In the genomic region with DNA sequence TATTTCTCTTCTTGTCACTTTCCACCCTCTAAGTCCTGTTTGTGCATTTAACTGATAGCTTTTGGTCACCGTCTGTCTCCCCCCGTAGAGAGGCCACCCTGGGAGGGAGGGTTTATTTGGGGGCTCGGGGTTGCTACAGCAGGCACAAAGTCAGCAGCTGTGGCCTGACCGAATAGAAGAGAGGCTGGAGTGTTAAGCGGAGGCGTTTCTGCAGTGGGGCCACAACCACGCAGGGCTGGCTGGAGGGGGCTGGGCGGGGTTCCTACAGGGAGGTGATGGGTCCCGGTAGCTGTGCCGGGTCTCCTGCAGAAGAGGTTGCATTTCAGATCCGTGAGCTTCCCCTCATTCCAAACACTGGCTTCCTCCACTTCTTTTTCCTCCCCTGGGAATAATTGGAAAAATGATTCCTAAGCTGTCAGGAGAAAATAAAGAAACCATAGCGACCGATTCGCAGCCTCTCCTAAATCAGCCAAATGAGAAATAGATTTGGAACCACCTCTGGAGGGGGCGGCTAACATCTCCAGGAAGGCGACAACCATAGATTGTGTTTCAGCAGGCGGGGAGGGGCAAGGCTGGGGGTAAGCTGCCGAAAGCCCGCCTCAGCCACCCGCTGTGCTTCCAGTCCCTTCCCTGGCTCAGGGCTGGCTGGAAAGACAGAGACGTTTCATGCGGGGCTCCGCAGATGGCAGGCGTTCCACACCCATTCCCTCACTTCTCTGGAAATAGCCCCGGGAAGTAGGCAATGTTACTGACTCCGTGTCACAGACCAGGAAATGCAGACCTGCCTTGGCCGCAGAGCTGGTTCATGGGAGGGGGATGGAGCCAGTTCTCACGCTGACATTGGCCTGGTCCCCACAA, we compare ENCODE assay signal across 8 cellular contexts.
DNase-seq lines count a peak whose midpoint lies in the region; ATAC-seq and TF ChIP-seq lines count a peak whose summit lies in the region.

No MANE protein-coding gene starts in this region.

- CTCF ChIA-PET in GM10248 (lab: Yijun Ruan, JAX) (interaction anchor here (0.9 to 1.6 kb wide), 5 partner anchors 12 to 163 kb away, joined by 3 to 5 read pairs (median 4); no protein-coding TSS in a partner anchor), RWPE1 (lab: Yijun Ruan, JAX) (no interaction called here)

- H3K79me2 ChIP-seq in osteoblast (ENCODE audit: insufficient read depth, low read length) = no peaks in the 10 kb centered on the region

- ATAC-seq in heart left ventricle = peak; percentile 51 to 88 (median 82)

- 3 to 6% (median 4%) methylated on average over 28 of the region's 28 CpGs for WGBS in heart left ventricle, 4 donors

- TF ChIP-seq CTCF in WI38 (IDR thresholded peaks at IDR 0.05; ENCODE audit: low read depth, low read length) (no peak), heart left ventricle (IDR thresholded peaks at IDR 0.05) (no peak), osteoblast (IDR thresholded peaks at IDR 0.05; ENCODE audit: extremely low read depth, low read depth, low read length) (no peak), GM10248 (IDR thresholded peaks at IDR 0.05; ENCODE audit: control extremely low read depth, extremely low read depth, low read depth, missing control alignments) (no peak), RWPE1 (conservative IDR thresholded peaks at IDR 0.05; ENCODE audit: low read depth) (no peak)

- POLR2A ChIA-PET in GM10248 (lab: Yijun Ruan, JAX) (no interaction called here), RWPE1 (lab: Yijun Ruan, JAX; ENCODE audit: low non-redundant PET) (no interaction called here)

- H3K4me2 ChIP-seq in osteoblast (ENCODE audit: insufficient read depth, low read length) = peak overlapping the region; percentile 85

- H3K4me1 ChIP-seq in heart left ventricle (peaks cover 0 to 76% (median 50%) of the 10 kb centered on the region in 12 donors), osteoblast (ENCODE audit: insufficient read depth, low read length) (peaks cover 28% of the 10 kb centered on the region)

- H2AFZ ChIP-seq in osteoblast (ENCODE audit: low read length) = peak overlapping the region; percentile 66

- peak in 1 of 2 donors; percentile 23 for TF ChIP-seq POLR2A in heart left ventricle (IDR thresholded peaks at IDR 0.05)

- intact Hi-C loops in heart left ventricle (cut with DNase I) = loop anchor here in 3 of 10 donors (1.0 to 5.0 kb wide), 2 partner anchors 19 to 125 kb away; a partner anchor contains a TSS

- H3K27me3 ChIP-seq in heart left ventricle = no peaks in the 10 kb centered on the region
- H3K27me3 ChIP-seq in osteoblast (ENCODE audit: insufficient read depth, low read length) = no peaks in the 10 kb centered on the region

- H3K9me3 ChIP-seq in heart left ventricle = no peaks in the 10 kb centered on the region
- H3K9me3 ChIP-seq in osteoblast (ENCODE audit: low read depth, low read length) = no peaks in the 10 kb centered on the region

- H3K4me3 ChIP-seq in WI38 (ENCODE audit: low read depth, low read length) = peak overlapping the region; percentile 36
- peak overlapping the region in 11 of 12 donors; percentile 5 to 50 (median 37) for H3K4me3 ChIP-seq in heart left ventricle
- peak overlapping the region; percentile 68 for H3K4me3 ChIP-seq in osteoblast (ENCODE audit: insufficient read depth, low read length)

- no peaks in the 10 kb centered on the region for H3K36me3 ChIP-seq in heart left ventricle
- no peaks in the 10 kb centered on the region for H3K36me3 ChIP-seq in osteoblast (ENCODE audit: insufficient read depth, low read length)

- DNase-seq in DMS79 (lab: John Stamatoyannopoulos, UW) (peak; percentile 31), heart left ventricle (peak; percentile 71 to 79 (median 78)), osteoblast (ENCODE audit: insufficient read length, low spot score, missing footprints) (peak; percentile 91), NCI-H2029 (lab: John Stamatoyannopoulos, UW) (no peak), NCI-H345 (lab: John Stamatoyannopoulos, UW) (no peak), GM10248 (ENCODE audit: extremely low spot score) (no peak), RWPE1 (ENCODE audit: low spot score) (no peak)

- H3K27ac ChIP-seq in heart left ventricle (peak overlapping the region in 11 of 12 donors; percentile 28 to 94 (median 73)), osteoblast (ENCODE audit: low read depth, low read length) (no peak overlapping the region), RWPE1 (no peak overlapping the region)

- H4K20me1 ChIP-seq in osteoblast (ENCODE audit: insufficient read depth, low read length) = no peaks in the 10 kb centered on the region

Comparison
In these comparisons a context has a peak if more than half of its experiments do, and no peak if none do; other contexts are left out.
1. DNase-seq: peak in DMS79 (single experiment), heart left ventricle (5 of 5) and osteoblast (single experiment); none in NCI-H2029 (single experiment), NCI-H345 (single experiment), GM10248 (single experiment) and RWPE1 (single experiment).
2. H3K27ac ChIP-seq: peak in heart left ventricle (11 of 12); none in osteoblast (single experiment) and RWPE1 (single experiment).
3. Peak in every context shown above with its lines, with median percentiles within 50 percentile points of each other: H3K4me3 ChIP-seq.